In the genomic region with DNA sequence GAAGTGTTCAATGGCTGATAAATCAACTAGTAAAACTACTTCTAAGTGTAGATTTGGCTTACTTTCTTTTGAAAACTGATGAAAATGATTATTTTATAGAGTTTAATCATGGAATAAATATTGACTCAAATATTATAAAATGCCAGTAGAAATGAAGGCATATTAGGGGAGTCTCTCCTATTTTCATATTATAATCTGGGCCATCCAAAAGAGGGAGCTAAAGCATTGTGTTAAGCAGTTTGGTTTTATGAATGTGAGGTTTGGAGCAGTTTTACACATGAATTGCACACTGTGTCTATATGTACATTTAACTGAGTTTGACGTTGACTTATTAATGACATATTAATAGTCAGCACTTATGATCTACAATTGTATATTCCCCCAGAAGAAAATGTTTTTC, we compare ENCODE assay signal across 10 cellular contexts. TPM values are rescaled to one million over a fixed set of nuclear protein-coding genes. Genes with fewer than 3 reads are reported as not detected.
DNase-seq lines count a peak whose midpoint lies in the region; ATAC-seq and TF ChIP-seq lines count a peak whose summit lies in the region.
"Had no signal": no experiment of that assay in that cellular context is flagged by ENCODE, and none has a peak within 500 bp of the region (broad histone marks: within the 10 kb centered on the region; RNA-seq: fewer than 3 reads in every experiment).

No MANE protein-coding gene starts in this region.

- TF ChIP-seq RAD21 in IMR-90 (IDR thresholded peaks at IDR 0.05; ENCODE audit: low read length) = peak; percentile 62

- H3K18ac ChIP-seq in IMR-90 (ENCODE audit: low read depth, low read length) = no peak overlapping the region

- no peak for TF ChIP-seq EP300 in upper lobe of left lung (IDR thresholded peaks at IDR 0.05)

- H3K14ac ChIP-seq in IMR-90 (replicated peaks; ENCODE audit: low read depth, low read length) = no peak overlapping the region

- H3K27me3 ChIP-seq in IMR-90 (ENCODE audit: control insufficient read depth, insufficient read depth, low read length) (no peaks in the 10 kb centered on the region), Panc1 (ENCODE audit: control insufficient read depth, insufficient read depth, low read length) (no peaks in the 10 kb centered on the region), upper lobe of left lung (no peaks in the 10 kb centered on the region)

- no peaks in the 10 kb centered on the region for H3K27me3 Mint-ChIP-seq in T-helper 17 cell
- H3K27me3 Mint-ChIP-seq: IgD-negative memory B cell had no signal

- no peak overlapping the region for H3K4me3 ChIP-seq in IMR-90 (ENCODE audit: insufficient read depth, low read depth, low read length)
- no peak overlapping the region for H3K4me3 ChIP-seq in Panc1 (ENCODE audit: low read depth in 2 of 2, low read length in 2 of 2)
- no peak overlapping the region for H3K4me3 ChIP-seq in upper lobe of left lung

- no peak overlapping the region for H3K23ac ChIP-seq in IMR-90 (ENCODE audit: low read depth, low read length)

- H3K4me2 ChIP-seq in IMR-90 (ENCODE audit: low read depth, low read length) = no peak overlapping the region

- no peak overlapping the region for H4K91ac ChIP-seq in IMR-90 (ENCODE audit: insufficient read depth, low read depth, low read length)

- TF ChIP-seq POLR2A in IMR-90 (IDR thresholded peaks at IDR 0.05; ENCODE audit: low read depth, low read length) (no peak), upper lobe of left lung (IDR thresholded peaks at IDR 0.05) (no peak)

- intact Hi-C loops in IMR-90 (cut with micrococcal nuclease) = loop anchor here (2.0 to 10.0 kb wide), 2 partner anchors 994 to 1746 kb away; no protein-coding TSS in a partner anchor
- intact Hi-C loops in Panc1 (cut with micrococcal nuclease; ENCODE audit: unreplicated experiment) = no loop called here

- no peak overlapping the region for H3K56ac ChIP-seq in IMR-90 (ENCODE audit: extremely low read depth, insufficient read depth, low read length)

- H3K27ac ChIP-seq in C4-2B = no peak overlapping the region
- no peak overlapping the region for H3K27ac ChIP-seq in IMR-90 (ENCODE audit: insufficient read depth, low read length)
- no peak overlapping the region for H3K27ac ChIP-seq in Panc1 (ENCODE audit: low read length)
- H3K27ac ChIP-seq in upper lobe of left lung = no peak overlapping the region

- no peak overlapping the region for H3K27ac Mint-ChIP-seq in T-helper 17 cell
- H3K27ac Mint-ChIP-seq: IgD-negative memory B cell had no signal

- POLR2A ChIA-PET in IMR-90 (lab: Charles Lee; ENCODE audit: unreplicated experiment) (no interaction called here), Panc1 (lab: Charles Lee) (no interaction called here)

- H3K4me1 Mint-ChIP-seq in T-helper 17 cell = no peaks in the 10 kb centered on the region
- H3K4me1 Mint-ChIP-seq: IgD-negative memory B cell had no signal

- H3K36me3 Mint-ChIP-seq in T-helper 17 cell (ENCODE audit: low read depth) = no peaks in the 10 kb centered on the region
- H3K36me3 Mint-ChIP-seq: IgD-negative memory B cell had no signal

- H2BK5ac ChIP-seq in IMR-90 (ENCODE audit: low read depth, low read length, poor library complexity, severe bottlenecking) = no peak overlapping the region

- H2AK5ac ChIP-seq in IMR-90 (ENCODE audit: low read depth, low read length) = no peak overlapping the region

- H4K5ac ChIP-seq in IMR-90 (ENCODE audit: low read depth, low read length) = no peak overlapping the region

- WGBS in IMR-90 (ENCODE audit: extremely low coverage in 2 of 2, insufficient read length in 1 of 2), 2 experiments = no CpG with 5 or more reads among the region's 1 CpG
- 20 to 28% methylated on average over 1 of the region's 1 CpG for whole genome bisulfite sequencing in upper lobe of left lung, 2 donors

- H3K9me1 ChIP-seq in IMR-90 (ENCODE audit: insufficient read depth, low read length) = no peaks in the 10 kb centered on the region

- no TSS peak for BruUV-seq in IMR-90 (replicated peaks; lab: Mats Ljungman, UMichigan)
- no TSS peak for BruUV-seq in Panc1 (replicated peaks; lab: Mats Ljungman, UMichigan)

- H2BK120ac ChIP-seq in IMR-90 (ENCODE audit: low read depth, low read length) = no peak overlapping the region

- no peak overlapping the region for H4K8ac ChIP-seq in IMR-90 (ENCODE audit: low read depth in 2 of 2, low read length in 2 of 2)

- TF ChIP-seq CTCF in C4-2B (conservative IDR thresholded peaks at IDR 0.05) (peak; percentile 70), IMR-90 (conservative IDR thresholded peaks at IDR 0.05; ENCODE audit: low read depth, low read length) (peak; percentile 42), Panc1 (IDR thresholded peaks at IDR 0.05) (peak; percentile 32; the same call in 1 of the 2 replicates), upper lobe of left lung (IDR thresholded peaks at IDR 0.05) (no peak)

- H3K4me1 ChIP-seq in IMR-90 (ENCODE audit: control insufficient read depth, insufficient read depth, low read length) = no peaks in the 10 kb centered on the region
- no peaks in the 10 kb centered on the region for H3K4me1 ChIP-seq in Panc1 (ENCODE audit: control insufficient read depth, insufficient read depth, low read length)
- H3K4me1 ChIP-seq in upper lobe of left lung = no peaks in the 10 kb centered on the region

- H3K4ac ChIP-seq in IMR-90 (ENCODE audit: low read depth, low read length) = no peak overlapping the region

- no peak overlapping the region for H2AK9ac ChIP-seq in IMR-90 (replicated peaks; ENCODE audit: low read depth, low read length, poor library complexity)

- H3K79me1 ChIP-seq in IMR-90 (ENCODE audit: low read depth in 1 of 2, low read length in 2 of 2) = no peaks in the 10 kb centered on the region

- no peak overlapping the region for H3K4me3 Mint-ChIP-seq in T-helper 17 cell
- H3K4me3 Mint-ChIP-seq: IgD-negative memory B cell had no signal

- no peak for ATAC-seq in IMR-90 (ENCODE audit: low read depth)
- ATAC-seq in Panc1 = no peak
- no peak for ATAC-seq in GM18873 (IDR thresholded peaks at IDR 0.05; ENCODE audit: low FRiP score, unreplicated experiment)
- no peak for ATAC-seq in T-helper 17 cell
- ATAC-seq in upper lobe of left lung (ENCODE audit: low FRiP score in 2 of 2) = no peak

- H2BK20ac ChIP-seq in IMR-90 (ENCODE audit: low read depth, low read length) = no peak overlapping the region

- dilution Hi-C loops in IMR-90 (cut with HindIII; ENCODE audit: low sequenced_read_pairs, unreplicated experiment) = no loop called here

- H3K9me3 ChIP-seq in IMR-90 (ENCODE audit: control insufficient read depth, insufficient read depth, low read length) (no peaks in the 10 kb centered on the region), Panc1 (ENCODE audit: control insufficient read depth, insufficient read depth, low read depth, low read length) (no peaks in the 10 kb centered on the region), T-helper 17 cell (ENCODE audit: control insufficient read depth, low read length, poor library complexity, severe bottlenecking) (no peaks in the 10 kb centered on the region), upper lobe of left lung (no peaks in the 10 kb centered on the region)

- no peak overlapping the region for H2AFZ ChIP-seq in IMR-90 (replicated peaks; ENCODE audit: low read length, poor library complexity)

- H4K20me1 ChIP-seq in IMR-90 (ENCODE audit: insufficient read depth, low read length) = no peaks in the 10 kb centered on the region

- in situ Hi-C loops in IMR-90 (cut with MboI; ENCODE audit: low sequenced_read_pairs) = no loop called here
- in situ Hi-C loops in Panc1 (cut with HindIII; ENCODE audit: low pct_unique_long_range_greater_than_20kb, low sequenced_read_pairs) = no loop called here

- CTCF ChIA-PET in IMR-90 (lab: Yijun Ruan, JAX) = no interaction called here
- CTCF ChIA-PET in Panc1 (lab: Charles Lee) = interaction anchor here (0.6 kb wide), 1 partner anchor 27 kb away, joined by 3 read pairs; no protein-coding TSS in a partner anchor

- H3K9ac ChIP-seq in IMR-90 (ENCODE audit: low read depth, low read length) = no peak overlapping the region

- peak; percentile 0 for DNase-seq in IMR-90
- DNase-seq in Panc1 (ENCODE audit: low read depth, low spot score) = no peak
- peak; percentile 29 for DNase-seq in fibroblast of peridontal ligament (ENCODE audit: extremely low read depth)
- no peak for DNase-seq in T-helper 17 cell
- DNase-seq in activated CD4-positive, alpha-beta T cell treated with anti-CD3 and anti-CD28 coated beads for 4 hours = no peak
- no peak for DNase-seq in upper lobe of left lung
- DNase-seq: cortex of kidney had no signal

- no peaks in the 10 kb centered on the region for H3K36me3 ChIP-seq in IMR-90 (ENCODE audit: control insufficient read depth, insufficient read depth, low read length)
- no peaks in the 10 kb centered on the region for H3K36me3 ChIP-seq in Panc1 (ENCODE audit: control insufficient read depth, insufficient read depth, low read length)
- H3K36me3 ChIP-seq in upper lobe of left lung = no peaks in the 10 kb centered on the region

- H2BK15ac ChIP-seq in IMR-90 (ENCODE audit: low read depth, low read length) = no peak overlapping the region

TF ChIP-seq in IMR-90, 13 proteins besides CTCF, POLR2A, EP300 and RAD21:
- TF ChIP-seq NFE2L2 (IDR thresholded peaks at IDR 0.05; ENCODE audit: low read depth, low read length) (no peak), SMC3 (IDR thresholded peaks at IDR 0.05; ENCODE audit: low read depth, low read length) (0 out of 2 replicates have a peak, but pooled peaks have one; percentile 21)

RNA-seq across cellular contexts. Expression of a gene that starts 17.4 kb away (rescaled TPM):
- total RNA-seq in IMR-90 (2012; rRNA removed) = not detected in 2 replicates
- polyA plus RNA-seq in IMR-90 (2012; rRNA removed) = not detected in 2 replicates
- not detected in 2 replicates for polyA plus RNA-seq in IMR-90 (2012; cell fraction: cytosol; rRNA removed)
- not detected in 2 replicates for polyA plus RNA-seq in IMR-90 (2012; cell fraction: nucleus; rRNA removed; ENCODE audit: low replicate concordance)
- 0.10 TPM for total RNA-seq in Panc1 (2021; ENCODE audit: unreplicated experiment)
- polyA plus RNA-seq in Panc1 (2012; ENCODE audit: insufficient read length) = 0.46 TPM
- not detected for total RNA-seq in T-helper 17 cell
- not detected for total RNA-seq in upper lobe of left lung
- polyA plus RNA-seq: IgD-negative memory B cell had no signal

Comparison
In these comparisons a context has a peak if more than half of its experiments do, and no peak if none do; other contexts are left out.
1. CTCF ChIP-seq: peak in C4-2B (single experiment), IMR-90 (single experiment) and Panc1 (single experiment); none in upper lobe of left lung (0 of 6).
2. DNase-seq: peak in IMR-90 (single experiment) and fibroblast of peridontal ligament (single experiment); none in Panc1 (single experiment), T-helper 17 cell (0 of 3), activated CD4-positive, alpha-beta T cell treated with anti-CD3 and anti-CD28 coated beads for 4 hours (0 of 2) and upper lobe of left lung (0 of 2).